26 cellular contexts compared by ENCODE assay signal in the genomic region with DNA sequence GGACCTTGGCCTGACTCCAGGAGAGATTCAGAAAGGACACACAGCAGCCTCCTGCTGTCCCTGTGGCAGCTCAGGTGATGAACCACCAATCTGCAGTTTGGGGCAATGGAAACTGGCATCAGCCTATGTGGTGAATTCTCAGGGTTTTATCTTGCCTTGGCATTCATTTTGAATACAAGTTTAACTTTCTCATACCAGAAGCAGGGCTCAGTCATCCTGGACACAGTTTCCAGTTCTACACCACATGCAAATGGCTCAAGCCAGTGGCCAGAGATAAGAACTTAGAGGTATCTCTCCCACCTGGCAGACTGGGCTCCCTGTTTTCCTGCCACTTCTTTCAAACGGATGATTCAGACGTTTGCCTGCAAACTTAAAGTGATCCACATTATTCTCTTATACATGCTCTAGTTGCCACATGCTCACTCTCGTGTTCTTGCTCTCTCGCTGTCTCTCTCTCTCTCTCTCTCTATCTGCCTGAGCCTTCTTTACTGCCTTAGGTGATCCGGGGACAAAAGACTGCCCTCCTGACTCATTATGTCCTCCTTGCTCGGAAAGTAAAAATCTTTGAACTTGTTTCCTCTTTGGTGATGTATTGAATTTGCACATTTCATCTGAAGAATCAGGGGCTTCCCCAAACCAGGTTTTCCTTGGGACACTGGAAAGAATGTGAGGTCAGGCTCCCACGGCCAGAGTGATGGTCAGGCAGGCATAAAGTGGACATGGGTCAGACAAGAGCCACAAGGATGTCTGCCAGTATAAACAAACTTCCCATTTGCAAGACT.
DNase-seq lines count a peak whose midpoint lies in the region; ATAC-seq and FAIRE-seq lines count a peak whose summit lies in the region.
"Had no signal": no experiment of that assay in that cellular context is flagged by ENCODE, and none has a peak within 500 bp of the region (broad histone marks: within the 10 kb centered on the region; RNA-seq: fewer than 3 reads in every experiment).

No MANE protein-coding gene starts in this region.

- FAIRE-seq in RCC 7860 (lab: Jason Lieb, UNC), result peak; percentile 70
- FAIRE-seq: G401.6 had no signal

- ATAC-seq in GM19395 (IDR thresholded peaks at IDR 0.05; ENCODE audit: unreplicated experiment), result peak; percentile 45
- ATAC-seq in GM21360 (IDR thresholded peaks at IDR 0.05; ENCODE audit: unreplicated experiment), result no peak
- ATAC-seq: GM23338; sciatic nerve; stimulated activated effector memory CD8-positive, alpha-beta T cell treated with anti-CD3 and anti-CD28 coated beads, Interleukin-12 subunit alpha, Interleukin-12 subunit beta, amount 100 ng/mL, for 72 hours had no signal

- peak; percentile 71 for DNase-seq in RCC 7860 (ENCODE audit: low spot score)
- peak; percentile 12 for DNase-seq in epithelial cell of prostate (ENCODE audit: low read depth, low spot score)
- DNase-seq in myocyte (ENCODE audit: low read depth), result peak; percentile 81
- DNase-seq in stimulated activated CD4-positive, alpha-beta T cell treated with anti-CD3 and anti-CD28 coated beads, Interleukin-4, amount 100 ng/mL, for 1 hour, result no peak
- no peak for DNase-seq in stimulated activated CD4-positive, alpha-beta T cell treated with anti-CD3 and anti-CD28 coated beads, Interleukin-12 subunit alpha, Interleukin-12 subunit beta, amount 100 ng/mL, for 4 hours
- no peak for DNase-seq in NCI-H526 (lab: John Stamatoyannopoulos, UW)
- DNase-seq: activated CD4-positive, alpha-beta memory T cell treated with anti-CD3 and anti-CD28 coated beads, Interleukin-2, amount 10 ng/mL, durations not matched to agents 7 days and 5 days; activated naive CD4-positive, alpha-beta T cell; activated T-cell treated with anti-CD3 and anti-CD28 coated beads for 4 hours; amygdala; central memory CD4-positive, alpha-beta T cell; mammary epithelial cell; NCI-H1092 treated with DMSO at 0.1 percent for 48 hours; NCI-H2081; NCI-H446 treated with DMSO at 0.1 percent for 48 hours; occipital lobe; testis had no signal

- no peak overlapping the region for H3K27ac ChIP-seq in epithelial cell of prostate
- H3K27ac ChIP-seq: C4-2B, esophagus muscularis mucosa, KMS-11, testis had no signal

Comparison
In these comparisons a context has a peak if more than half of its experiments do, and no peak if none do; other contexts are left out.
1. DNase-seq: peak in RCC 7860 (single experiment), epithelial cell of prostate (single experiment) and myocyte (single experiment); none in stimulated activated CD4-positive, alpha-beta T cell treated with anti-CD3 and anti-CD28 coated beads, Interleukin-4, amount 100 ng/mL, for 1 hour (single experiment), stimulated activated CD4-positive, alpha-beta T cell treated with anti-CD3 and anti-CD28 coated beads, Interleukin-12 subunit alpha, Interleukin-12 subunit beta, amount 100 ng/mL, for 4 hours (single experiment) and NCI-H526 (0 of 2).